30 cellular contexts compared by ENCODE assay signal in the genomic region with DNA sequence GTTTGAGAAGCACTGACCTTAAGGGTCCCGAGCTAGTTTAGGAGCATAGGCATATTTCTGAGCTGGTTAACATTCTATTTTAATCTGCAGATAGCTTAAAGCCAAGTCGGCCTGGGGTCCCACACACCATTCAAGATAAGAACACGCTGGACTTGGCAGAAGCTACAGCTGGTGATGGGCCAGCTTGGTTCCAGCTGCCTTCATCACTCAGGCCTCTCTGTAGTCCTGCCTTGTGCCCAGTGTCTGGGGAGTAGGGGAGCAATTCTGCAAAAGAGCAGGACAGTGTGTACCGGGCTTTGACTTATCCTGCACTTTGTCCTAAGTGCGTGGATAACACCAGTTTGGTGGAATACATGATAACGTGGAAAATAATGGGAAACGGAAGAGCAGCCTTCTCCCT.
DNase-seq lines count a peak whose midpoint lies in the region; ATAC-seq and TF ChIP-seq lines count a peak whose summit lies in the region.
"Had no signal": no experiment of that assay in that cellular context is flagged by ENCODE, and none has a peak within 500 bp of the region (broad histone marks: within the 10 kb centered on the region; RNA-seq: fewer than 3 reads in every experiment).

No MANE protein-coding gene starts in this region.

- H3K9me3 Mint-ChIP-seq in mesothelial cell of epicardium: peaks cover 25% of the 10 kb centered on the region
- H3K9me3 Mint-ChIP-seq: activated B cell treated with CpG ODN at 0.5 μM for 24 hours; activated CD4-positive, alpha-beta memory T cell treated with anti-CD3 and anti-CD28 coated beads, Interleukin-2, amount 10 ng/mL, durations not matched to agents 7 days and 5 days; activated T-helper 2 cell treated with anti-CD3 and anti-CD28 coated beads, Interferon-gamma antibody, Interleukin-2, Interleukin-4, amounts not matched to agents 10 μg/mL and 5 μg/mL and 100 μg/mL, durations not matched to agents 14 hours and 24 hours and 36 hours had no signal

- no peak overlapping the region for H3K4me2 ChIP-seq in SK-N-SH
- H3K4me2 ChIP-seq: GM23338, KMS-11 had no signal

- H3K27ac ChIP-seq in SK-N-SH (ENCODE audit: low read depth in 2 of 2, low read length in 1 of 2) (peak overlapping the region in 1 of 2 experiments; percentile 28; a peak in 1 of 4 replicates), right atrium auricular region (peak overlapping the region; percentile 55 to 83)
- H3K27ac ChIP-seq: 22Rv1, foreskin keratinocyte, KMS-11 had no signal

- WGBS in SK-N-SH (ENCODE audit: low lambda C conversion rate): 47% methylated on average over 7 of the region's 7 CpGs

- H3K36me3 ChIP-seq in SK-N-SH (replicated peaks in 1 of 2; ENCODE audit: control insufficient read depth in 1 of 2, insufficient read depth in 2 of 2, low read length in 1 of 2) (no peaks in the 10 kb centered on the region), right atrium auricular region (no peaks in the 10 kb centered on the region)

- peaks cover 2% of the 10 kb centered on the region for H3K4me1 Mint-ChIP-seq in mesothelial cell of epicardium
- H3K4me1 Mint-ChIP-seq: activated B cell treated with CpG ODN at 0.5 μM for 24 hours; activated CD4-positive, alpha-beta memory T cell treated with anti-CD3 and anti-CD28 coated beads, Interleukin-2, amount 10 ng/mL, durations not matched to agents 7 days and 5 days; activated naive CD8-positive, alpha-beta T cell treated with anti-CD3 and anti-CD28 coated beads for 36 hours; naive B cell had no signal

- TF ChIP-seq CTCF in SK-N-SH (IDR thresholded peaks at IDR 0.05) (no peak), right atrium auricular region (IDR thresholded peaks at IDR 0.05) (no peak), mesothelial cell of epicardium (IDR thresholded peaks at IDR 0.05; ENCODE audit: unreplicated experiment) (no peak)

- ATAC-seq in SK-N-SH treated with all-trans-retinoic acid at 6 μM for 48 hours (no peak; the same call in 2 of the 3 replicates), GM21576 (IDR thresholded peaks at IDR 0.05; ENCODE audit: unreplicated experiment) (no peak)
- ATAC-seq: foreskin keratinocyte, GM23338 had no signal

- H3K27ac Mint-ChIP-seq in mesothelial cell of epicardium: no peak overlapping the region
- H3K27ac Mint-ChIP-seq: activated B cell treated with CpG ODN at 0.5 μM for 24 hours; activated CD4-positive, alpha-beta memory T cell treated with anti-CD3 and anti-CD28 coated beads, Interleukin-2, amount 10 ng/mL, durations not matched to agents 7 days and 5 days; activated naive CD8-positive, alpha-beta T cell treated with anti-CD3 and anti-CD28 coated beads for 36 hours; activated T-helper 2 cell treated with anti-CD3 and anti-CD28 coated beads, Interferon-gamma antibody, Interleukin-2, Interleukin-4, amounts not matched to agents 10 μg/mL and 5 μg/mL and 100 μg/mL, durations not matched to agents 14 hours and 24 hours and 36 hours; CD4-positive, alpha-beta T cell; GM23338 had no signal

- peaks cover 25% of the 10 kb centered on the region for H3K27me3 Mint-ChIP-seq in mesothelial cell of epicardium (ENCODE audit: low read depth)

- no peaks in the 10 kb centered on the region for H3K79me2 ChIP-seq in SK-N-SH (ENCODE audit: insufficient read depth)

- H3K27me3 ChIP-seq in SK-N-SH (ENCODE audit: insufficient read depth): peaks cover 6% of the 10 kb centered on the region; the same call in 1 of the 2 replicates
- no peaks in the 10 kb centered on the region for H3K27me3 ChIP-seq in right atrium auricular region

- POLR2A ChIA-PET in SK-N-SH (lab: Yijun Ruan, JAX): no interaction called here

- no peak overlapping the region for H3K9ac ChIP-seq in SK-N-SH
- H3K9ac ChIP-seq: KMS-11 had no signal

- CTCF ChIA-PET in SK-N-SH (lab: Yijun Ruan, JAX): interaction anchor here (0.6 to 1.4 kb wide), 3 partner anchors 32 to 66 kb away, joined by 3 read pairs; no protein-coding TSS in a partner anchor

- no peaks in the 10 kb centered on the region for H3K9me2 ChIP-seq in SK-N-SH

- H3K36me3 Mint-ChIP-seq in mesothelial cell of epicardium: no peaks in the 10 kb centered on the region
- H3K36me3 Mint-ChIP-seq: activated naive CD8-positive, alpha-beta T cell treated with anti-CD3 and anti-CD28 coated beads for 36 hours; naive B cell had no signal

- no peaks in the 10 kb centered on the region for H4K20me1 ChIP-seq in SK-N-SH (ENCODE audit: insufficient read depth)

- H3K4me3 Mint-ChIP-seq in mesothelial cell of epicardium: no peak overlapping the region
- H3K4me3 Mint-ChIP-seq: activated B cell treated with CpG ODN at 0.5 μM for 24 hours; activated CD4-positive, alpha-beta memory T cell treated with anti-CD3 and anti-CD28 coated beads, Interleukin-2, amount 10 ng/mL, durations not matched to agents 7 days and 5 days; activated naive CD8-positive, alpha-beta T cell treated with anti-CD3 and anti-CD28 coated beads for 36 hours; CD4-positive, alpha-beta T cell; GM23338 had no signal

- H3K4me1 ChIP-seq in SK-N-SH (ENCODE audit: control insufficient read depth in 1 of 2, insufficient read depth in 2 of 2, low read depth in 1 of 2, low read length in 1 of 2) (peaks cover 0 to 11% of the 10 kb centered on the region in 2 experiments; a peak in 2 of 4 replicates), right atrium auricular region (peaks cover 0 to 25% of the 10 kb centered on the region in 2 donors)
- H3K4me1 ChIP-seq: foreskin keratinocyte had no signal

- no peak overlapping the region for H2AFZ ChIP-seq in SK-N-SH (ENCODE audit: low read depth)
- H2AFZ ChIP-seq: GM23338 had no signal

- TF ChIP-seq RAD21 in SK-N-SH (IDR thresholded peaks at IDR 0.05; ENCODE audit: low read length): no peak

- DNase-seq in SK-N-SH: peak; percentile 45
- DNase-seq in right atrium auricular region (ENCODE audit: low spot score): no peak
- peak; percentile 14 for DNase-seq in pons (ENCODE audit: low spot score)
- DNase-seq in activated effector memory CD4-positive, alpha-beta T cell treated with Interleukin-2 at 50 U/mL for 16 hours: no peak
- DNase-seq in LoVo (ENCODE audit: low spot score): no peak
- no peak for DNase-seq in mesothelial cell of epicardium (ENCODE audit: low spot score in 2 of 2, unreplicated experiment in 2 of 2)
- DNase-seq: activated B cell treated with CpG ODN at 0.5 μM for 24 hours; activated CD4-positive, alpha-beta memory T cell treated with anti-CD3 and anti-CD28 coated beads, Interleukin-2, amount 10 ng/mL, durations not matched to agents 7 days and 5 days; activated naive CD8-positive, alpha-beta T cell treated with anti-CD3 and anti-CD28 coated beads for 36 hours; CD4-positive, alpha-beta T cell; DMS 273 treated with DMSO at 0.1 percent for 48 hours; effector CD8-positive, alpha-beta T cell; erythroblast; foreskin keratinocyte; islet precursor cell; mammary epithelial cell; naive B cell; NCI-H146; NCI-H446 treated with DMSO at 0.1 percent for 48 hours; OCI-M1; SHP77; stimulated activated naive CD4-positive, alpha-beta T cell treated with Interleukin-2 at 50 U/mL for 16 hours; SW 1271; T1000 had no signal

- H3F3A ChIP-seq in SK-N-SH (replicated peaks; ENCODE audit: insufficient read depth): no peaks in the 10 kb centered on the region

- H3K4me3 ChIP-seq in SK-N-SH (ENCODE audit: low read depth in 2 of 2, low read length in 1 of 2) (no peak overlapping the region), right atrium auricular region (no peak overlapping the region)
- H3K4me3 ChIP-seq: GM23338 had no signal

- TF ChIP-seq EP300 in SK-N-SH (IDR thresholded peaks at IDR 0.05; ENCODE audit: borderline replicate concordance in 1 of 2, low read depth in 1 of 2, low read length in 1 of 2): no peak

- no peaks in the 10 kb centered on the region for H3K9me3 ChIP-seq in SK-N-SH
- no peaks in the 10 kb centered on the region for H3K9me3 ChIP-seq in right atrium auricular region

TF ChIP-seq in SK-N-SH, 30 proteins besides CTCF, POLR2A, EP300 and RAD21:
- no peak for TF ChIP-seq RCOR1 (IDR thresholded peaks at IDR 0.05; ENCODE audit: low read length)
- TF ChIP-seq EZH2phosphoT487 (IDR thresholded peaks at IDR 0.05; ENCODE audit: borderline replicate concordance, low read depth): no peak
- no peak for TF ChIP-seq MEF2A (IDR thresholded peaks at IDR 0.05; ENCODE audit: borderline replicate concordance, low read depth)
- peak; percentile 30 for TF ChIP-seq GATA2 (CRISPR knock-in tag; IDR thresholded peaks at IDR 0.05)

TF ChIP-seq in SK-N-SH treated with all-trans-retinoic acid at 6 μM for 48 hours, 23 proteins besides CTCF, POLR2A, EP300 and RAD21:
- no peak for TF ChIP-seq ARNTL (CRISPR knock-in tag; IDR thresholded peaks at IDR 0.05; ENCODE audit: borderline replicate concordance, low read depth)
- TF ChIP-seq, protein P1, sequence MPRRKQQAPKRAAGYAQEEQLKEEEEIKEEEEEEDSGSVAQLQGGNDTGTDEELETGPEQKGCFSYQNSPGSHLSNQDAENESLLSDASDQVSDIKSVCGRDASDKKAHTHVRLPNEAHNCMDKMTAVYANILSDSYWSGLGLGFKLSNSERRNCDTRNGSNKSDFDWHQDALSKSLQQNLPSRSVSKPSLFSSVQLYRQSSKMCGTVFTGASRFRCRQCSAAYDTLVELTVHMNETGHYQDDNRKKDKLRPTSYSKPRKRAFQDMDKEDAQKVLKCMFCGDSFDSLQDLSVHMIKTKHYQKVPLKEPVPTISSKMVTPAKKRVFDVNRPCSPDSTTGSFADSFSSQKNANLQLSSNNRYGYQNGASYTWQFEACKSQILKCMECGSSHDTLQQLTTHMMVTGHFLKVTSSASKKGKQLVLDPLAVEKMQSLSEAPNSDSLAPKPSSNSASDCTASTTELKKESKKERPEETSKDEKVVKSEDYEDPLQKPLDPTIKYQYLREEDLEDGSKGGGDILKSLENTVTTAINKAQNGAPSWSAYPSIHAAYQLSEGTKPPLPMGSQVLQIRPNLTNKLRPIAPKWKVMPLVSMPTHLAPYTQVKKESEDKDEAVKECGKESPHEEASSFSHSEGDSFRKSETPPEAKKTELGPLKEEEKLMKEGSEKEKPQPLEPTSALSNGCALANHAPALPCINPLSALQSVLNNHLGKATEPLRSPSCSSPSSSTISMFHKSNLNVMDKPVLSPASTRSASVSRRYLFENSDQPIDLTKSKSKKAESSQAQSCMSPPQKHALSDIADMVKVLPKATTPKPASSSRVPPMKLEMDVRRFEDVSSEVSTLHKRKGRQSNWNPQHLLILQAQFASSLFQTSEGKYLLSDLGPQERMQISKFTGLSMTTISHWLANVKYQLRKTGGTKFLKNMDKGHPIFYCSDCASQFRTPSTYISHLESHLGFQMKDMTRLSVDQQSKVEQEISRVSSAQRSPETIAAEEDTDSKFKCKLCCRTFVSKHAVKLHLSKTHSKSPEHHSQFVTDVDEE (CRISPR knock-in tag; IDR thresholded peaks at IDR 0.05): no peak
- TF ChIP-seq CSDC2 (CRISPR knock-in tag; IDR thresholded peaks at IDR 0.05): no peak

Comparison
In these comparisons a context has a peak if more than half of its experiments do, and no peak if none do; other contexts are left out.
1. DNase-seq: peak in SK-N-SH (single experiment) and pons (single experiment); none in right atrium auricular region (single experiment), activated effector memory CD4-positive, alpha-beta T cell treated with Interleukin-2 at 50 U/mL for 16 hours (single experiment), LoVo (single experiment) and mesothelial cell of epicardium (0 of 2).